ENCODE assay signal across 9 cellular contexts in the genomic region with DNA sequence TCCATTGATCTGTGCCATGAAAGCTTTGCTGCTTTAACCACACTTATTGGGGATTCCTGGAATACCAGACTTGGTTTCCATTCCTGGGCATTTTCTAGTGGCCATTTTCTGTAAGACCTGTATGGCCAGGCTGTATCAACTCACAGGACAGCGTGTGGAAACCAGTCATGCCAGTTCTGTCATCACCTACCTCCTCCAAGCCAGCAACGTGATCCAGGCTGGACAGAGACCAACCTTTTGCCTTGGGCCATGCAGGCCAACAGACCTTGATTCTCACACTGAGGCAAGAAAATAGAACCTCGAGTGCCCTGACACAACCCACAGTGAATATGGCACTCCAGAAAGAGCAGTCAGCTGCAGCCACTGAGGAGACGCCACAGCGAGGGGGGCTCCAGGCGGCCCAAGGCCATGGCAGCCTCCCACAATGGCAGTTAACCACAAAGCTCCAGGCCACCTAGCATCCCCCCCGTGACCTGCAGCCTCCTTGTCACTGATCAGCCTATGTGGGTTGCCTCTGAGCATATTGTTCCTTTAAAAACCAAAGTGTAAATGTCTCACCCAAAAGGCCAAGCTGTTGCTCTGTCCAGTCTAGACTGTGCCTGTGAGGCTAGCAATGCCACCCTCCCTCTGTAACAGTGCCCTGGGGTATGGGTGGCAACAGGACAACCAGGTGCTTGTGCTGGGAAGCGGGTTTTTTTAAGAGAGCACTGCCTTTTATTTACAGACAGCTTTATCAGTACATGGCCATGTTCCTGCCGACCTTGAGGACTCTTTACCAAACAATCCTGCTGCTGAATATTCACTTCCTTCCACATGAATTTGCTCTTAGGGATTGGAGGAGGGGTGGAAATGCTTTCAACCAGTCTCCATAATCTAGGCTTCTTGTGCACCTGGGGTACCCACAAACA.
DNase-seq lines count a peak whose midpoint lies in the region; ATAC-seq and TF ChIP-seq lines count a peak whose summit lies in the region.
"Had no signal": no experiment of that assay in that cellular context is flagged by ENCODE, and none has a peak within 500 bp of the region (broad histone marks: within the 10 kb centered on the region; RNA-seq: fewer than 3 reads in every experiment).

No MANE protein-coding gene starts in this region.

- H3K4me1 ChIP-seq in GM23338 (ENCODE audit: insufficient read depth): peaks cover 8% of the 10 kb centered on the region
- peaks cover 71% of the 10 kb centered on the region for H3K4me1 ChIP-seq in RWPE2 (ENCODE audit: insufficient read depth, poor library complexity, severe bottlenecking)
- H3K4me1 ChIP-seq in gastroesophageal sphincter: peaks cover 4 to 47% (median 24%) of the 10 kb centered on the region in 3 donors

- H3K27ac Mint-ChIP-seq in GM23338: no peak overlapping the region

- H3K9me3 ChIP-seq in RWPE2 (ENCODE audit: severe bottlenecking): no peaks in the 10 kb centered on the region
- no peaks in the 10 kb centered on the region for H3K9me3 ChIP-seq in gastroesophageal sphincter

- H3K27ac ChIP-seq in GM23338 (ENCODE audit: low read depth) (no peak overlapping the region), RWPE2 (ENCODE audit: poor library complexity, severe bottlenecking) (peak overlapping the region; percentile 99), gastroesophageal sphincter (peak overlapping the region in 3 of 4 donors; percentile 65 to 73 (median 66)), skin epidermis (peak overlapping the region in 20 of 21 experiments; percentile 16 to 87 (median 72))

- TF ChIP-seq EP300 in gastroesophageal sphincter (IDR thresholded peaks at IDR 0.05): no peak

- WGBS in gastroesophageal sphincter (ENCODE audit: low coverage in 1 of 2), 2 donors: 75 to 100% methylated on average over 1 to 4 of the region's 9 CpGs

- peak; percentile 17; the same call in 1 of the 3 replicates for ATAC-seq in GM23338
- no peak for ATAC-seq in RWPE2 (ENCODE audit: low read depth)
- no peak for ATAC-seq in gastroesophageal sphincter
- no peak for ATAC-seq in HG02870 (IDR thresholded peaks at IDR 0.05; ENCODE audit: unreplicated experiment)
- ATAC-seq in GM18519 (IDR thresholded peaks at IDR 0.05; ENCODE audit: low FRiP score, unreplicated experiment): no peak

- no peak for DNase-seq in GM23338 (ENCODE audit: low spot score)
- no peak for DNase-seq in RWPE2 (ENCODE audit: low spot score)
- DNase-seq in NCI-H526 treated with DMSO at 0.1 percent for 48 hours (lab: John Stamatoyannopoulos, UW): no peak
- no peak for DNase-seq in HUDEP-2 (lab: John Stamatoyannopoulos, UW; ENCODE audit: unreplicated experiment in 76 of 76)
- DNase-seq: stimulated activated CD4-positive, alpha-beta T cell treated with anti-CD3 and anti-CD28 coated beads, Interleukin-4, amount 100 ng/mL, for 1 hour had no signal

- peaks cover 28% of the 10 kb centered on the region for H3K4me1 Mint-ChIP-seq in GM23338

- no peak overlapping the region for H3K4me3 Mint-ChIP-seq in GM23338

- TF ChIP-seq CTCF in GM23338 (conservative IDR thresholded peaks at IDR 0.05; ENCODE audit: low read depth in 2 of 2) (no peak), RWPE2 (IDR thresholded peaks at IDR 0.05; ENCODE audit: poor library complexity, severe bottlenecking) (no peak), gastroesophageal sphincter (IDR thresholded peaks at IDR 0.05) (no peak)

- H3K27me3 ChIP-seq in GM23338 (ENCODE audit: insufficient read depth): no peaks in the 10 kb centered on the region
- no peaks in the 10 kb centered on the region for H3K27me3 ChIP-seq in RWPE2 (ENCODE audit: insufficient read depth, poor library complexity, severe bottlenecking)
- H3K27me3 ChIP-seq in gastroesophageal sphincter: no peaks in the 10 kb centered on the region

- no peaks in the 10 kb centered on the region for H3K9me2 ChIP-seq in GM23338 (ENCODE audit: insufficient read depth)

- no peak overlapping the region for H2AFZ ChIP-seq in GM23338

- peaks cover 10% of the 10 kb centered on the region for H3K27me3 Mint-ChIP-seq in GM23338 (ENCODE audit: insufficient read depth, low read depth, poor library complexity)

- no peaks in the 10 kb centered on the region for H3K79me2 ChIP-seq in GM23338 (replicated peaks; ENCODE audit: insufficient read depth)

- H4K20me1 ChIP-seq in GM23338 (replicated peaks; ENCODE audit: insufficient read depth): no peaks in the 10 kb centered on the region

- H3K4me3 ChIP-seq in GM23338 (no peak overlapping the region), RWPE2 (ENCODE audit: severe bottlenecking) (no peak overlapping the region), gastroesophageal sphincter (no peak overlapping the region), skin epidermis (no peak overlapping the region)

- H3K9me3 Mint-ChIP-seq in GM23338: no peaks in the 10 kb centered on the region

- no peaks in the 10 kb centered on the region for H3F3A ChIP-seq in GM23338 (replicated peaks; ENCODE audit: low read depth)

- no peaks in the 10 kb centered on the region for H3K36me3 ChIP-seq in GM23338 (ENCODE audit: insufficient read depth)
- H3K36me3 ChIP-seq in RWPE2 (ENCODE audit: low read depth): peaks cover 3% of the 10 kb centered on the region; the same call in 1 of the 2 replicates
- H3K36me3 ChIP-seq in gastroesophageal sphincter: no peaks in the 10 kb centered on the region

- TF ChIP-seq POLR2A in gastroesophageal sphincter (IDR thresholded peaks at IDR 0.05): no peak

- no peak overlapping the region for H3K4me2 ChIP-seq in GM23338

- H3K36me3 Mint-ChIP-seq in GM23338 (ENCODE audit: low read depth): no peaks in the 10 kb centered on the region

TF ChIP-seq in GM23338, 12 proteins besides CTCF, POLR2A, EP300 and RAD21:
- TF ChIP-seq CREB1 (CRISPR knock-in tag; IDR thresholded peaks at IDR 0.05; ENCODE audit: low read depth) (no peak), NANOG (IDR thresholded peaks at IDR 0.05; ENCODE audit: borderline replicate concordance) (no peak), EZH2 (IDR thresholded peaks at IDR 0.05; ENCODE audit: low read depth, unreplicated experiment) (no peak), ZNF331 (CRISPR knock-in tag; IDR thresholded peaks at IDR 0.05; ENCODE audit: low read depth) (no peak), ZNF114 (CRISPR knock-in tag; IDR thresholded peaks at IDR 0.05) (no peak), EZH2phosphoT487 (IDR thresholded peaks at IDR 0.05; ENCODE audit: unreplicated experiment) (no peak), JUNB (IDR thresholded peaks at IDR 0.05; ENCODE audit: unreplicated experiment) (no peak), STAT1 (IDR thresholded peaks at IDR 0.05; ENCODE audit: unreplicated experiment) (no peak)
- TF ChIP-seq, protein P1, sequence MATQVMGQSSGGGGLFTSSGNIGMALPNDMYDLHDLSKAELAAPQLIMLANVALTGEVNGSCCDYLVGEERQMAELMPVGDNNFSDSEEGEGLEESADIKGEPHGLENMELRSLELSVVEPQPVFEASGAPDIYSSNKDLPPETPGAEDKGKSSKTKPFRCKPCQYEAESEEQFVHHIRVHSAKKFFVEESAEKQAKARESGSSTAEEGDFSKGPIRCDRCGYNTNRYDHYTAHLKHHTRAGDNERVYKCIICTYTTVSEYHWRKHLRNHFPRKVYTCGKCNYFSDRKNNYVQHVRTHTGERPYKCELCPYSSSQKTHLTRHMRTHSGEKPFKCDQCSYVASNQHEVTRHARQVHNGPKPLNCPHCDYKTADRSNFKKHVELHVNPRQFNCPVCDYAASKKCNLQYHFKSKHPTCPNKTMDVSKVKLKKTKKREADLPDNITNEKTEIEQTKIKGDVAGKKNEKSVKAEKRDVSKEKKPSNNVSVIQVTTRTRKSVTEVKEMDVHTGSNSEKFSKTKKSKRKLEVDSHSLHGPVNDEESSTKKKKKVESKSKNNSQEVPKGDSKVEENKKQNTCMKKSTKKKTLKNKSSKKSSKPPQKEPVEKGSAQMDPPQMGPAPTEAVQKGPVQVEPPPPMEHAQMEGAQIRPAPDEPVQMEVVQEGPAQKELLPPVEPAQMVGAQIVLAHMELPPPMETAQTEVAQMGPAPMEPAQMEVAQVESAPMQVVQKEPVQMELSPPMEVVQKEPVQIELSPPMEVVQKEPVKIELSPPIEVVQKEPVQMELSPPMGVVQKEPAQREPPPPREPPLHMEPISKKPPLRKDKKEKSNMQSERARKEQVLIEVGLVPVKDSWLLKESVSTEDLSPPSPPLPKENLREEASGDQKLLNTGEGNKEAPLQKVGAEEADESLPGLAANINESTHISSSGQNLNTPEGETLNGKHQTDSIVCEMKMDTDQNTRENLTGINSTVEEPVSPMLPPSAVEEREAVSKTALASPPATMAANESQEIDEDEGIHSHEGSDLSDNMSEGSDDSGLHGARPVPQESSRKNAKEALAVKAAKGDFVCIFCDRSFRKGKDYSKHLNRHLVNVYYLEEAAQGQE (IDR thresholded peaks at IDR 0.05; ENCODE audit: unreplicated experiment): no peak
- TF ChIP-seq, protein P2, sequence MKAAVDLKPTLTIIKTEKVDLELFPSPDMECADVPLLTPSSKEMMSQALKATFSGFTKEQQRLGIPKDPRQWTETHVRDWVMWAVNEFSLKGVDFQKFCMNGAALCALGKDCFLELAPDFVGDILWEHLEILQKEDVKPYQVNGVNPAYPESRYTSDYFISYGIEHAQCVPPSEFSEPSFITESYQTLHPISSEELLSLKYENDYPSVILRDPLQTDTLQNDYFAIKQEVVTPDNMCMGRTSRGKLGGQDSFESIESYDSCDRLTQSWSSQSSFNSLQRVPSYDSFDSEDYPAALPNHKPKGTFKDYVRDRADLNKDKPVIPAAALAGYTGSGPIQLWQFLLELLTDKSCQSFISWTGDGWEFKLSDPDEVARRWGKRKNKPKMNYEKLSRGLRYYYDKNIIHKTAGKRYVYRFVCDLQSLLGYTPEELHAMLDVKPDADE (IDR thresholded peaks at IDR 0.05): no peak
